2 cellular contexts compared by ENCODE assay signal in the genomic region with DNA sequence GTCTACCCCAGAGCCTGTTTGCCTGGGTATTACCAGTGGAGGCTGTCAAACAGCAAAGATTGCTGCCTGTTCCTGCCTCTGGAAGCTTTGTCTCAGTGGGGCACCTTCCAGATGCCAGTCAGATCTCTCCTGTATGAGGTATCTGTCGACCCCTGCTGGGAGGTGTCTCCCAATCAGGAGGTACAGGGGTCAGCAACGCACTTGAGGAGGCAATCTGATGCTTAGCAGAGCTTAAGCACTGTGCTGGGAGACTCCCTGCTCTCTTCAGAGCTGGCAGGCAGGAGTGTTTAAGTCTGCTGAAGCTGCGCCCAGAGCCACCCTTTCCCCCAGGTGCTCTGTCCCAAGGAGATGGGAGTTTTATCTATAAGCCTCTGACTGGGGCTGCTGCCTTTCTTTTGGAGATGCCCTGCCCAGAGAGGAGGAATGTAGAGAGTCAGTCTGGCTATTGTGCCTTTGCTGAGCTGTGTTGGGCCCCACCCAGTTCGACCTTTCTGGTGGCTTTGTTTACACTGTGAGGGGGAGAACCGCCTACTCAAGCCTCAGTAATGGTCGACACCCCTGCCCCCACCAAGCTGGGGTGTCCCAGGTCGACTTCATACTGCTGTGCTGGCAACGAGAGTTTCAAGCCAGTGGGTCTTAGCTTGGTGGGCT.
A peak's percentile ranks its signal among the peaks of the same experiment; 100 is the strongest.
TF ChIP-seq lines count a peak whose summit lies in the region.

No MANE protein-coding gene starts in this region.

TF ChIP-seq in HepG2, 621 proteins besides CTCF, POLR2A, EP300 and RAD21 (continued from another document and continues in another):
- TF ChIP-seq, protein P1, sequence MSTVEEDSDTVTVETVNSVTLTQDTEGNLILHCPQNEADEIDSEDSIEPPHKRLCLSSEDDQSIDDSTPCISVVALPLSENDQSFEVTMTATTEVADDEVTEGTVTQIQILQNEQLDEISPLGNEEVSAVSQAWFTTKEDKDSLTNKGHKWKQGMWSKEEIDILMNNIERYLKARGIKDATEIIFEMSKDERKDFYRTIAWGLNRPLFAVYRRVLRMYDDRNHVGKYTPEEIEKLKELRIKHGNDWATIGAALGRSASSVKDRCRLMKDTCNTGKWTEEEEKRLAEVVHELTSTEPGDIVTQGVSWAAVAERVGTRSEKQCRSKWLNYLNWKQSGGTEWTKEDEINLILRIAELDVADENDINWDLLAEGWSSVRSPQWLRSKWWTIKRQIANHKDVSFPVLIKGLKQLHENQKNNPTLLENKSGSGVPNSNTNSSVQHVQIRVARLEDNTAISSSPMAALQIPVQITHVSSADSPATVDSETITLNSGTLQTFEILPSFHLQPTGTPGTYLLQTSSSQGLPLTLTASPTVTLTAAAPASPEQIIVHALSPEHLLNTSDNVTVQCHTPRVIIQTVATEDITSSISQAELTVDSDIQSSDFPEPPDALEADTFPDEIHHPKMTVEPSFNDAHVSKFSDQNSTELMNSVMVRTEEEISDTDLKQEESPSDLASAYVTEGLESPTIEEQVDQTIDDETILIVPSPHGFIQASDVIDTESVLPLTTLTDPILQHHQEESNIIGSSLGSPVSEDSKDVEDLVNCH (CRISPR knock-in tag; IDR thresholded peaks at IDR 0.05), result no peak
- TF ChIP-seq, protein P2, sequence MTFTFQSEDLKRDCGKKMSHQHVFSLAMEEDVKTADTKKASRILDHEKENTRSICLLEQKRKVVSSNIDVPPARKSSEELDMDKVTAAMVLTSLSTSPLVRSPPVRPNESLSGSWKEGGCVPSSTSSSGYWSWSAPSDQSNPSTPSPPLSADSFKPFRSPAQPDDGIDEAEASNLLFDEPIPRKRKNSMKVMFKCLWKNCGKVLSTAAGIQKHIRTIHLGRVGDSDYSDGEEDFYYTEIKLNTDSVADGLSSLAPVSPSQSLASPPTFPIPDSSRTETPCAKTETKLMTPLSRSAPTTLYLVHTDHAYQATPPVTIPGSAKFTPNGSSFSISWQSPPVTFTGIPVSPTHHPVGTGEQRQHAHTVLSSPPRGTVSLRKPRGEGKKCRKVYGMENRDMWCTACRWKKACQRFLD (CRISPR knock-in tag; IDR thresholded peaks at IDR 0.05; ENCODE audit: borderline replicate concordance), result no peak
- TF ChIP-seq ZNF180 (CRISPR knock-in tag; IDR thresholded peaks at IDR 0.05; ENCODE audit: borderline replicate concordance, low read depth) (no peak), ZNF263 (CRISPR knock-in tag; IDR thresholded peaks at IDR 0.05) (no peak), ZSCAN12 (CRISPR knock-in tag; IDR thresholded peaks at IDR 0.05) (no peak), SOX13 (IDR thresholded peaks at IDR 0.05) (no peak), SOX13 (CRISPR knock-in tag; conservative IDR thresholded peaks at IDR 0.05 in 1 of 2, IDR thresholded peaks at IDR 0.05 in 1 of 2) (peak in 1 of 2 experiments; percentile 84; a peak in 2 of 4 replicates), NFKBIZ (CRISPR knock-in tag; IDR thresholded peaks at IDR 0.05) (no peak), ZNF329 (CRISPR knock-in tag; IDR thresholded peaks at IDR 0.05; ENCODE audit: low read depth) (no peak), AGO2 (optimal IDR thresholded peaks at IDR 0.05; ENCODE audit: low read depth, low read length) (no peak), ZNF570 (CRISPR knock-in tag; IDR thresholded peaks at IDR 0.05; ENCODE audit: borderline replicate concordance) (no peak), MXD4 (CRISPR knock-in tag; IDR thresholded peaks at IDR 0.05) (no peak), ZNF44 (CRISPR knock-in tag; IDR thresholded peaks at IDR 0.05) (no peak), TP53 (CRISPR knock-in tag; conservative IDR thresholded peaks at IDR 0.05) (no peak), ZNF772 (CRISPR knock-in tag; IDR thresholded peaks at IDR 0.05) (no peak), SP140L (CRISPR knock-in tag; IDR thresholded peaks at IDR 0.05; ENCODE audit: borderline replicate concordance) (no peak), ZNF260 (CRISPR knock-in tag; IDR thresholded peaks at IDR 0.05; ENCODE audit: borderline replicate concordance, low read depth) (no peak), KDM1A (CRISPR knock-in tag; IDR thresholded peaks at IDR 0.05) (no peak)
- TF ChIP-seq, protein P3, sequence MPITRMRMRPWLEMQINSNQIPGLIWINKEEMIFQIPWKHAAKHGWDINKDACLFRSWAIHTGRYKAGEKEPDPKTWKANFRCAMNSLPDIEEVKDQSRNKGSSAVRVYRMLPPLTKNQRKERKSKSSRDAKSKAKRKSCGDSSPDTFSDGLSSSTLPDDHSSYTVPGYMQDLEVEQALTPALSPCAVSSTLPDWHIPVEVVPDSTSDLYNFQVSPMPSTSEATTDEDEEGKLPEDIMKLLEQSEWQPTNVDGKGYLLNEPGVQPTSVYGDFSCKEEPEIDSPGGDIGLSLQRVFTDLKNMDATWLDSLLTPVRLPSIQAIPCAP (CRISPR knock-in tag; IDR thresholded peaks at IDR 0.05; ENCODE audit: low read depth), result no peak
- TF ChIP-seq, protein P4, sequence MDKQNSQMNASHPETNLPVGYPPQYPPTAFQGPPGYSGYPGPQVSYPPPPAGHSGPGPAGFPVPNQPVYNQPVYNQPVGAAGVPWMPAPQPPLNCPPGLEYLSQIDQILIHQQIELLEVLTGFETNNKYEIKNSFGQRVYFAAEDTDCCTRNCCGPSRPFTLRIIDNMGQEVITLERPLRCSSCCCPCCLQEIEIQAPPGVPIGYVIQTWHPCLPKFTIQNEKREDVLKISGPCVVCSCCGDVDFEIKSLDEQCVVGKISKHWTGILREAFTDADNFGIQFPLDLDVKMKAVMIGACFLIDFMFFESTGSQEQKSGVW (CRISPR knock-in tag; IDR thresholded peaks at IDR 0.05; ENCODE audit: borderline replicate concordance), result no peak
- TF ChIP-seq, protein P5, sequence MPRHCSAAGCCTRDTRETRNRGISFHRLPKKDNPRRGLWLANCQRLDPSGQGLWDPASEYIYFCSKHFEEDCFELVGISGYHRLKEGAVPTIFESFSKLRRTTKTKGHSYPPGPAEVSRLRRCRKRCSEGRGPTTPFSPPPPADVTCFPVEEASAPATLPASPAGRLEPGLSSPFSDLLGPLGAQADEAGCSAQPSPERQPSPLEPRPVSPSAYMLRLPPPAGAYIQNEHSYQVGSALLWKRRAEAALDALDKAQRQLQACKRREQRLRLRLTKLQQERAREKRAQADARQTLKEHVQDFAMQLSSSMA (CRISPR knock-in tag; IDR thresholded peaks at IDR 0.05), result no peak
- TF ChIP-seq, protein P6, sequence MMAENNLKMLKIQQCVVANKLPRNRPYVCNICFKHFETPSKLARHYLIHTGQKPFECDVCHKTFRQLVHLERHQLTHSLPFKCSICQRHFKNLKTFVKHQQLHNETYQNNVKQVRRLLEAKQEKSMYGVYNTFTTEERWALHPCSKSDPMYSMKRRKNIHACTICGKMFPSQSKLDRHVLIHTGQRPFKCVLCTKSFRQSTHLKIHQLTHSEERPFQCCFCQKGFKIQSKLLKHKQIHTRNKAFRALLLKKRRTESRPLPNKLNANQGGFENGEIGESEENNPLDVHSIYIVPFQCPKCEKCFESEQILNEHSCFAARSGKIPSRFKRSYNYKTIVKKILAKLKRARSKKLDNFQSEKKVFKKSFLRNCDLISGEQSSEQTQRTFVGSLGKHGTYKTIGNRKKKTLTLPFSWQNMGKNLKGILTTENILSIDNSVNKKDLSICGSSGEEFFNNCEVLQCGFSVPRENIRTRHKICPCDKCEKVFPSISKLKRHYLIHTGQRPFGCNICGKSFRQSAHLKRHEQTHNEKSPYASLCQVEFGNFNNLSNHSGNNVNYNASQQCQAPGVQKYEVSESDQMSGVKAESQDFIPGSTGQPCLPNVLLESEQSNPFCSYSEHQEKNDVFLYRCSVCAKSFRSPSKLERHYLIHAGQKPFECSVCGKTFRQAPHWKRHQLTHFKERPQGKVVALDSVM (CRISPR knock-in tag; IDR thresholded peaks at IDR 0.05), result no peak
- TF ChIP-seq, protein P7, sequence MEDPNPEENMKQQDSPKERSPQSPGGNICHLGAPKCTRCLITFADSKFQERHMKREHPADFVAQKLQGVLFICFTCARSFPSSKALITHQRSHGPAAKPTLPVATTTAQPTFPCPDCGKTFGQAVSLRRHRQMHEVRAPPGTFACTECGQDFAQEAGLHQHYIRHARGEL (CRISPR knock-in tag; IDR thresholded peaks at IDR 0.05), result peak; percentile 95; the same call in 1 of the 2 replicates

TF ChIP-seq in WTC11, 78 proteins besides CTCF, POLR2A, EP300 and RAD21 (continued from another document):
- TF ChIP-seq, protein P8, sequence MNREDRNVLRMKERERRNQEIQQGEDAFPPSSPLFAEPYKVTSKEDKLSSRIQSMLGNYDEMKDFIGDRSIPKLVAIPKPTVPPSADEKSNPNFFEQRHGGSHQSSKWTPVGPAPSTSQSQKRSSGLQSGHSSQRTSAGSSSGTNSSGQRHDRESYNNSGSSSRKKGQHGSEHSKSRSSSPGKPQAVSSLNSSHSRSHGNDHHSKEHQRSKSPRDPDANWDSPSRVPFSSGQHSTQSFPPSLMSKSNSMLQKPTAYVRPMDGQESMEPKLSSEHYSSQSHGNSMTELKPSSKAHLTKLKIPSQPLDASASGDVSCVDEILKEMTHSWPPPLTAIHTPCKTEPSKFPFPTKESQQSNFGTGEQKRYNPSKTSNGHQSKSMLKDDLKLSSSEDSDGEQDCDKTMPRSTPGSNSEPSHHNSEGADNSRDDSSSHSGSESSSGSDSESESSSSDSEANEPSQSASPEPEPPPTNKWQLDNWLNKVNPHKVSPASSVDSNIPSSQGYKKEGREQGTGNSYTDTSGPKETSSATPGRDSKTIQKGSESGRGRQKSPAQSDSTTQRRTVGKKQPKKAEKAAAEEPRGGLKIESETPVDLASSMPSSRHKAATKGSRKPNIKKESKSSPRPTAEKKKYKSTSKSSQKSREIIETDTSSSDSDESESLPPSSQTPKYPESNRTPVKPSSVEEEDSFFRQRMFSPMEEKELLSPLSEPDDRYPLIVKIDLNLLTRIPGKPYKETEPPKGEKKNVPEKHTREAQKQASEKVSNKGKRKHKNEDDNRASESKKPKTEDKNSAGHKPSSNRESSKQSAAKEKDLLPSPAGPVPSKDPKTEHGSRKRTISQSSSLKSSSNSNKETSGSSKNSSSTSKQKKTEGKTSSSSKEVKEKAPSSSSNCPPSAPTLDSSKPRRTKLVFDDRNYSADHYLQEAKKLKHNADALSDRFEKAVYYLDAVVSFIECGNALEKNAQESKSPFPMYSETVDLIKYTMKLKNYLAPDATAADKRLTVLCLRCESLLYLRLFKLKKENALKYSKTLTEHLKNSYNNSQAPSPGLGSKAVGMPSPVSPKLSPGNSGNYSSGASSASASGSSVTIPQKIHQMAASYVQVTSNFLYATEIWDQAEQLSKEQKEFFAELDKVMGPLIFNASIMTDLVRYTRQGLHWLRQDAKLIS (CRISPR knock-in tag; IDR thresholded peaks at IDR 0.05; ENCODE audit: borderline replicate concordance), result no peak
- TF ChIP-seq EMX1 (CRISPR knock-in tag; IDR thresholded peaks at IDR 0.05), result no peak
- TF ChIP-seq CBFB (CRISPR knock-in tag; IDR thresholded peaks at IDR 0.05; ENCODE audit: low read depth), result 0 out of 2 replicates have a peak, but pooled peaks have one; percentile 7
- TF ChIP-seq, protein P9, sequence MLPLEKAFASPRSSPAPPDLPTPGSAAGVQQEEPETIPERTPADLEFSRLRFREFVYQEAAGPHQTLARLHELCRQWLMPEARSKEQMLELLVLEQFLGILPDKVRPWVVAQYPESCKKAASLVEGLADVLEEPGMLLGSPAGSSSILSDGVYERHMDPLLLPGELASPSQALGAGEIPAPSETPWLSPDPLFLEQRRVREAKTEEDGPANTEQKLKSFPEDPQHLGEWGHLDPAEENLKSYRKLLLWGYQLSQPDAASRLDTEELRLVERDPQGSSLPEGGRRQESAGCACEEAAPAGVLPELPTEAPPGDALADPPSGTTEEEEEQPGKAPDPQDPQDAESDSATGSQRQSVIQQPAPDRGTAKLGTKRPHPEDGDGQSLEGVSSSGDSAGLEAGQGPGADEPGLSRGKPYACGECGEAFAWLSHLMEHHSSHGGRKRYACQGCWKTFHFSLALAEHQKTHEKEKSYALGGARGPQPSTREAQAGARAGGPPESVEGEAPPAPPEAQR (CRISPR knock-in tag; IDR thresholded peaks at IDR 0.05), result no peak
TF ChIP-seq in WTC11: peak in this region for 3.
